1 cellular context compared by ENCODE assay signal in genomic region chr11:117098269-117099231, GRCh38.
TF ChIP-seq lines count a peak whose summit lies in the region.

TSS of gene SIK3 (minus strand) at chr11:117098428. CDS start at chr11:117098415, 13 bp downstream.

TF ChIP-seq in HEK293, 187 proteins besides CTCF, POLR2A, EP300 and RAD21 (continued from another document and continues in another):
- no peak for TF ChIP-seq ZNF518A (tag by site-specific recombination; conservative IDR thresholded peaks at IDR 0.05; ENCODE audit: low read depth)
- peak; percentile 65; the same call in 1 of the 2 replicates for TF ChIP-seq ZBTB7A (tag by site-specific recombination; IDR thresholded peaks at IDR 0.05; ENCODE audit: low read depth)
- no peak for TF ChIP-seq ZNF311 (tag by site-specific recombination; IDR thresholded peaks at IDR 0.05; ENCODE audit: borderline replicate concordance)
- no peak for TF ChIP-seq TRIM28 (IDR thresholded peaks at IDR 0.05; ENCODE audit: borderline replicate concordance, low read length)
- no peak for TF ChIP-seq ZNF112 (tag by site-specific recombination; IDR thresholded peaks at IDR 0.05)
- no peak for TF ChIP-seq RBAK (tag by site-specific recombination; IDR thresholded peaks at IDR 0.05)
- TF ChIP-seq KLF10 (tag by site-specific recombination; IDR thresholded peaks at IDR 0.05): peak; percentile 82
- TF ChIP-seq ZNF473 (tag by site-specific recombination; IDR thresholded peaks at IDR 0.05): no peak
- TF ChIP-seq HOXD13 (CRISPR knock-in tag; IDR thresholded peaks at IDR 0.05; ENCODE audit: borderline replicate concordance): no peak
- no peak for TF ChIP-seq ZNF664 (tag by site-specific recombination; IDR thresholded peaks at IDR 0.05)
- peak; percentile 78 for TF ChIP-seq ZNF2 (tag by site-specific recombination; IDR thresholded peaks at IDR 0.05)
- no peak for TF ChIP-seq BCL6B (tag by site-specific recombination; IDR thresholded peaks at IDR 0.05)
- TF ChIP-seq ZNF645 (tag by site-specific recombination; IDR thresholded peaks at IDR 0.05): no peak
- TF ChIP-seq ZNF670 (tag by site-specific recombination; IDR thresholded peaks at IDR 0.05; ENCODE audit: low read depth): no peak
- TF ChIP-seq ZNF354C (tag by site-specific recombination; IDR thresholded peaks at IDR 0.05; ENCODE audit: borderline replicate concordance, low read depth): no peak
- no peak for TF ChIP-seq KLF16 (tag by site-specific recombination; IDR thresholded peaks at IDR 0.05)
- TF ChIP-seq ZNF140 (tag by site-specific recombination; IDR thresholded peaks at IDR 0.05): no peak
- TF ChIP-seq HOXA7 (CRISPR knock-in tag; IDR thresholded peaks at IDR 0.05; ENCODE audit: borderline replicate concordance): no peak
- no peak for TF ChIP-seq ZNF530 (tag by site-specific recombination; IDR thresholded peaks at IDR 0.05; ENCODE audit: low read depth)
- TF ChIP-seq ZNF791 (tag by site-specific recombination; IDR thresholded peaks at IDR 0.05): no peak
- peak; percentile 73 for TF ChIP-seq ZEB2 (tag by site-specific recombination; IDR thresholded peaks at IDR 0.05)
- no peak for TF ChIP-seq ZNF157 (tag by site-specific recombination; IDR thresholded peaks at IDR 0.05)
- no peak for TF ChIP-seq ZNF133 (tag by site-specific recombination; IDR thresholded peaks at IDR 0.05)
- TF ChIP-seq ZNF423 (tag by site-specific recombination; IDR thresholded peaks at IDR 0.05): no peak
- TF ChIP-seq ZNF585B (tag by site-specific recombination; IDR thresholded peaks at IDR 0.05): no peak
- TF ChIP-seq ZNF16 (tag by site-specific recombination; IDR thresholded peaks at IDR 0.05; ENCODE audit: low read depth): no peak
- no peak for TF ChIP-seq ZNF292 (tag by site-specific recombination; IDR thresholded peaks at IDR 0.05; ENCODE audit: borderline replicate concordance, low read depth)
- no peak for TF ChIP-seq ZNF707 (tag by site-specific recombination; IDR thresholded peaks at IDR 0.05)
- no peak for TF ChIP-seq MZF1 (tag by site-specific recombination; IDR thresholded peaks at IDR 0.05; ENCODE audit: borderline replicate concordance)
- TF ChIP-seq ZNF621 (tag by site-specific recombination; IDR thresholded peaks at IDR 0.05): no peak
- peak; percentile 75 for TF ChIP-seq ZNF629 (tag by site-specific recombination; IDR thresholded peaks at IDR 0.05)
- no peak for TF ChIP-seq AEBP2 (tag by site-specific recombination; IDR thresholded peaks at IDR 0.05; ENCODE audit: borderline replicate concordance)
- peak; percentile 23; the same call in 1 of the 2 replicates for TF ChIP-seq OSR2 (tag by site-specific recombination; IDR thresholded peaks at IDR 0.05)
- no peak for TF ChIP-seq ZNF768 (tag by site-specific recombination; IDR thresholded peaks at IDR 0.05)
- TF ChIP-seq ZBTB26 (tag by site-specific recombination; optimal IDR thresholded peaks at IDR 0.05): peak; percentile 34
- no peak for TF ChIP-seq ZNF658 (tag by site-specific recombination; IDR thresholded peaks at IDR 0.05)
- no peak for TF ChIP-seq ZNF549 (tag by site-specific recombination; IDR thresholded peaks at IDR 0.05)
- no peak for TF ChIP-seq ZNF544 (tag by site-specific recombination; IDR thresholded peaks at IDR 0.05)
- TF ChIP-seq GLI4 (tag by site-specific recombination; IDR thresholded peaks at IDR 0.05): no peak
- TF ChIP-seq ZFP37 (tag by site-specific recombination; IDR thresholded peaks at IDR 0.05): no peak
- no peak for TF ChIP-seq ZNF792 (tag by site-specific recombination; IDR thresholded peaks at IDR 0.05)
- TF ChIP-seq ZNF561 (tag by site-specific recombination; IDR thresholded peaks at IDR 0.05; ENCODE audit: borderline replicate concordance): peak; percentile 26; the same call in 1 of the 2 replicates
- TF ChIP-seq KLF1 (tag by site-specific recombination; IDR thresholded peaks at IDR 0.05): no peak
- no peak for TF ChIP-seq ZNF19 (tag by site-specific recombination; IDR thresholded peaks at IDR 0.05; ENCODE audit: low read depth)
- no peak for TF ChIP-seq ZNF155 (tag by site-specific recombination; IDR thresholded peaks at IDR 0.05)
- TF ChIP-seq ZNF639 (tag by site-specific recombination; IDR thresholded peaks at IDR 0.05): no peak
- TF ChIP-seq INSM2 (tag by site-specific recombination; IDR thresholded peaks at IDR 0.05): peak; percentile 29; the same call in 1 of the 2 replicates
- TF ChIP-seq ZNF785 (tag by site-specific recombination; IDR thresholded peaks at IDR 0.05): no peak
- TF ChIP-seq HIC1 (tag by site-specific recombination; IDR thresholded peaks at IDR 0.05): peak; percentile 71
- TF ChIP-seq ZFP3 (tag by site-specific recombination; IDR thresholded peaks at IDR 0.05; ENCODE audit: low read depth): no peak
- TF ChIP-seq ZFP41 (tag by site-specific recombination; IDR thresholded peaks at IDR 0.05; ENCODE audit: borderline replicate concordance): no peak
- TF ChIP-seq ZNF223 (tag by site-specific recombination; IDR thresholded peaks at IDR 0.05): no peak
- TF ChIP-seq ZNF623 (tag by site-specific recombination; IDR thresholded peaks at IDR 0.05): no peak
- no peak for TF ChIP-seq ZNF600 (tag by site-specific recombination; IDR thresholded peaks at IDR 0.05)
- TF ChIP-seq ZSCAN23 (tag by site-specific recombination; IDR thresholded peaks at IDR 0.05): no peak
